ENCODE assay signal across 2 cellular contexts in genomic region chr5:40710575-40710974, GRCh38. TPM values are rescaled to one million over a fixed set of nuclear protein-coding genes. Genes with fewer than 3 reads are reported as not detected.
A peak's percentile ranks its signal among the peaks of the same experiment; 100 is the strongest.
DNase-seq lines count a peak whose midpoint lies in the region; ATAC-seq, FAIRE-seq and TF ChIP-seq lines count a peak whose summit lies in the region.
"Not testable (repeated sequence)": the region's sequence is repeated elsewhere in the genome, so short reads cannot be mapped to it uniquely, and the experiment has no call there.

No MANE protein-coding gene starts in this region.

- not testable (repeated sequence) for H2AFZ ChIP-seq in K562 (ENCODE audit: low read depth, low read length)

- FAIRE-seq in K562 (lab: Jason Lieb, UNC): not testable (repeated sequence)

- H4K20me1 ChIP-seq in K562 (replicated peaks; ENCODE audit: control insufficient read depth, insufficient read depth, low read length): not testable (repeated sequence)

- H3K4me2 ChIP-seq in K562 (ENCODE audit: insufficient read depth, low read length): not testable (repeated sequence)

- not testable (repeated sequence) for H3K27ac ChIP-seq in HEK293 (ENCODE audit: extremely low read depth, low read depth, low read length); K562 (ENCODE audit: extremely low read depth, low read depth, low read length)

- not testable (repeated sequence) for H3K79me2 ChIP-seq in K562 (ENCODE audit: control insufficient read depth, insufficient read depth, low read length)

- not testable (repeated sequence) for BruUV-seq in K562 (replicated peaks; lab: Mats Ljungman, UMichigan)

- not testable (repeated sequence) for DNase-seq in K562 (ENCODE audit: extremely low read depth in 1 of 4, low spot score in 3 of 4)

- in situ Hi-C loops in K562 (cut with MboI): not testable (repeated sequence)

- not testable (repeated sequence) for H3K36me3 ChIP-seq in HEK293 (ENCODE audit: control insufficient read depth in 2 of 2, insufficient read depth in 1 of 2, low read length in 2 of 2); K562 (ENCODE audit: control insufficient read depth, insufficient read depth, low read length)

- H3K27me3 ChIP-seq in K562 (ENCODE audit: control insufficient read depth in 2 of 2, insufficient read depth in 2 of 2, low read length in 2 of 2): not testable (repeated sequence)

- intact Hi-C loops in K562 (cut with micrococcal nuclease): not testable (repeated sequence)

- not testable (repeated sequence) for TF ChIP-seq POLR2A in K562 (conservative IDR thresholded peaks at IDR 0.05)

- TF ChIP-seq CTCF in HEK293 (tag by site-specific recombination; IDR thresholded peaks at IDR 0.05); K562 (IDR thresholded peaks at IDR 0.05 in 2 of 3, conservative IDR thresholded peaks at IDR 0.05 in 1 of 3; ENCODE audit: insufficient read depth in 2 of 3, low read depth in 1 of 3, low read length in 3 of 3): not testable (repeated sequence)

- CTCF ChIA-PET in HEK293 (lab: Yijun Ruan, JAX): interaction anchor here (1.0 kb wide), 1 partner anchor 23 kb away, joined by 3 read pairs; no protein-coding TSS in a partner anchor
- CTCF ChIA-PET in K562 (lab: Yijun Ruan, JAX; ENCODE audit: low intra/inter-chr PET ratio): not testable (repeated sequence)

- POLR2A ChIA-PET in HEK293 (lab: Yijun Ruan, JAX); K562 (lab: Yijun Ruan, JAX): not testable (repeated sequence)

- TF ChIP-seq EP300 in K562 (IDR thresholded peaks at IDR 0.05; ENCODE audit: low read length): not testable (repeated sequence)

- not testable (repeated sequence) for H3K9ac ChIP-seq in K562 (ENCODE audit: insufficient read depth in 1 of 2, low read depth in 2 of 2, low read length in 2 of 2)

- not testable (repeated sequence) for ATAC-seq in K562

- H3K4me3 ChIP-seq in HEK293 (ENCODE audit: low read depth, low read length); K562: not testable (repeated sequence)

- not testable (repeated sequence) for H3K4me1 ChIP-seq in HEK293 (ENCODE audit: control insufficient read depth, insufficient read depth, low read length); K562 (replicated peaks in 1 of 2; ENCODE audit: control insufficient read depth in 2 of 2, insufficient read depth in 2 of 2, low read length in 2 of 2)

- H3K9me3 ChIP-seq in HEK293 (ENCODE audit: control insufficient read depth, insufficient read depth, low read depth, low read length); K562 (replicated peaks; ENCODE audit: control insufficient read depth, insufficient read depth, low read depth, low read length): not testable (repeated sequence)

- TF ChIP-seq RAD21 in K562 (CRISPR knock-in tag; conservative IDR thresholded peaks at IDR 0.05 in 1 of 2, IDR thresholded peaks at IDR 0.05 in 1 of 2): not testable (repeated sequence)

- not testable (repeated sequence) for H3K9me1 ChIP-seq in K562 (ENCODE audit: control insufficient read depth, insufficient read depth, low read length)

TF ChIP-seq in HEK293, 187 proteins besides CTCF, POLR2A, EP300 and RAD21:
- peak; percentile 90 for TF ChIP-seq ZNF146 (tag by site-specific recombination; IDR thresholded peaks at IDR 0.05)
- TF ChIP-seq ZNF580 (tag by site-specific recombination; IDR thresholded peaks at IDR 0.05): peak; percentile 32; the same call in 1 of the 2 replicates

TF ChIP-seq in K562, 482 proteins besides CTCF, POLR2A, EP300 and RAD21:
- peak; percentile 66 for TF ChIP-seq ZNF146 (CRISPR knock-in tag; IDR thresholded peaks at IDR 0.05; ENCODE audit: unreplicated experiment)
- peak; percentile 24 for TF ChIP-seq RBM25 (IDR thresholded peaks at IDR 0.05; ENCODE audit: low read depth, low read length, severe bottlenecking)
- 0 out of 2 replicates have a peak, but pooled peaks have one; percentile 61 for TF ChIP-seq BCOR (IDR thresholded peaks at IDR 0.05)
TF ChIP-seq in K562: peak in this region for 3; not testable (repeated sequence) for 479.

RNA-seq across cellular contexts. Expression of gene PTGER4, which starts 30.9 kb away (rescaled TPM):
- total RNA-seq in K562 (2011; cell fraction: chromatin; rRNA removed; ENCODE audit: low replicate concordance): not detected in 2 replicates
- total RNA-seq in K562 (2011; cell fraction: nucleolus; rRNA removed): not detected in 2 replicates
- not detected in 2 replicates for total RNA-seq in K562 (2011; cell fraction: nucleoplasm; rRNA removed)
- not detected in 2 replicates for total RNA-seq in K562 (2014; rRNA removed)
- total RNA-seq in K562 (2014; rRNA removed; fragmentation: Illumina TruSeq; extraction: Trizol): not detected in 2 replicates
- total RNA-seq in K562 (2015; rRNA removed; fragmentation: Illumina TruSeq; extraction: Trizol): not detected in 2 replicates
- 0.11 and 0.31 TPM in 2 replicates for total RNA-seq in K562 (2021)
- not detected in 2 replicates for polyA plus RNA-seq in K562 (2011; rRNA removed)
- polyA plus RNA-seq in K562 (2011; cell fraction: cytosol; rRNA removed): not detected in 2 replicates
- not detected in 2 replicates for polyA plus RNA-seq in K562 (2011; cell fraction: nucleus; rRNA removed)
- not detected in 2 replicates for polyA plus RNA-seq in K562 (2012)
- not detected in 2 replicates for polyA plus RNA-seq in K562 (2014; fragmentation: Illumina TruSeq; extraction: Trizol)
- not detected for polyA plus RNA-seq in K562 (2014; fragmentation: Nextera tagmentation; extraction: Ambion mirVana)
- polyA plus RNA-seq in K562 (2014; rRNA removed): not detected in 2 replicates
- not detected in 2 replicates for polyA minus RNA-seq in K562 (2011; rRNA and poly(A)+ RNA removed)
- not detected in 2 replicates for polyA minus RNA-seq in K562 (2011; cell fraction: cytosol; rRNA and poly(A)+ RNA removed)
- polyA minus RNA-seq in K562 (2011; cell fraction: nucleus; rRNA and poly(A)+ RNA removed): not detected in 2 replicates

RNA-seq across cellular contexts. Expression of gene TTC33, which starts 45.2 kb away (rescaled TPM):
- 6.4 and 9.6 TPM in 2 replicates for total RNA-seq in K562 (2011; cell fraction: chromatin; rRNA removed; ENCODE audit: low replicate concordance)
- 1.7 and 2.3 TPM in 2 replicates for total RNA-seq in K562 (2011; cell fraction: nucleolus; rRNA removed)
- 3.5 and 6.2 TPM in 2 replicates for total RNA-seq in K562 (2011; cell fraction: nucleoplasm; rRNA removed)
- total RNA-seq in K562 (2014; rRNA removed) (9.3 and 21.6 TPM in 2 replicates), K562 (2014; rRNA removed; fragmentation: Illumina TruSeq; extraction: Trizol) (21.7 and 25.8 TPM in 2 replicates), K562 (2015; rRNA removed; fragmentation: Illumina TruSeq; extraction: Trizol) (21.6 and 21.9 TPM in 2 replicates), K562 (2021) (11.5 and 12.1 TPM in 2 replicates)
- polyA plus RNA-seq in K562 (2011; rRNA removed) (9.1 and 13.3 TPM in 2 replicates), K562 (2014; fragmentation: Illumina TruSeq; extraction: Trizol) (18.2 and 18.9 TPM in 2 replicates), K562 (2014; fragmentation: Nextera tagmentation; extraction: Ambion mirVana) (10 to 100 TPM; 21.1 to 24.9 TPM), K562 (2014; rRNA removed) (11.9 and 13.5 TPM in 2 replicates)
- 0.81 and 2.6 TPM in 2 replicates for polyA plus RNA-seq in K562 (2011; cell fraction: cytosol; rRNA removed)
- polyA plus RNA-seq in K562 (2011; cell fraction: nucleus; rRNA removed): 2.8 and 3.3 TPM in 2 replicates
- polyA plus RNA-seq in K562 (2012): 8.2 and 10.4 TPM in 2 replicates
- polyA minus RNA-seq in K562 (2011; rRNA and poly(A)+ RNA removed): 23.7 and 30.5 TPM in 2 replicates
- polyA minus RNA-seq in K562 (2011; cell fraction: cytosol; rRNA and poly(A)+ RNA removed): 9.7 and 11.4 TPM in 2 replicates
- 2.8 and 5.7 TPM in 2 replicates for polyA minus RNA-seq in K562 (2011; cell fraction: nucleus; rRNA and poly(A)+ RNA removed)
